In the genomic region with DNA sequence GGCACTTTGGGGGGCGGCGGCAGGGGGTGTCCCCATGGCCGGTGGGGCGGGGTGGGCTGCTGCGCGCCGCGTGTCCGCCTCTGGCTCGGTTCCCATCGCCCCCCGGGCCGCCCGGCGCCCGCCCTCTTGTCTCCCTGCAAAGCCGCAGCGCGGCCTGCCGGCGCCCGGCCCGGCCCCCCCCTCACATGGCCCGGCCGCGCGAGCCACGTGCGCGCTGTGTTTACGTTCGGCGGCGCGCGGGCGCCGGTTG, we compare ENCODE assay signal across 8 cellular contexts. TPM values are rescaled to one million over a fixed set of nuclear protein-coding genes. Genes with fewer than 3 reads are reported as not detected.
DNase-seq lines count a peak whose midpoint lies in the region; ATAC-seq and TF ChIP-seq lines count a peak whose summit lies in the region.

No MANE protein-coding gene starts in this region.

- H3K27ac ChIP-seq in SJCRH30 (peak overlapping the region; percentile 75; the same call in 1 of the 2 replicates), sigmoid colon (peak overlapping the region; percentile 93 to 100 (median 99))

- no peak for ATAC-seq in GM21390 (IDR thresholded peaks at IDR 0.05; ENCODE audit: unreplicated experiment)

- DNase-seq in SJCRH30, result no peak
- DNase-seq in fibroblast of the aortic adventitia (ENCODE audit: low read depth), result no peak
- DNase-seq in sigmoid colon, result no peak
- no peak for DNase-seq in CD1c-positive myeloid dendritic cell (ENCODE audit: extremely low spot score)
- no peak for DNase-seq in activated CD8-positive, alpha-beta memory T cell treated with anti-CD3 and anti-CD28 coated beads, Interleukin-2, amount 50 U/mL, for 48 hours
- no peak for DNase-seq in activated gamma-delta T cell (lab: John Stamatoyannopoulos, UW)

- no peak for TF ChIP-seq POLR2A in sigmoid colon (IDR thresholded peaks at IDR 0.05)

- no peak for TF ChIP-seq EP300 in sigmoid colon (IDR thresholded peaks at IDR 0.05)

- TF ChIP-seq CTCF in fibroblast of the aortic adventitia (IDR thresholded peaks at IDR 0.05; ENCODE audit: insufficient read depth, low read length) (no peak), sigmoid colon (IDR thresholded peaks at IDR 0.05) (no peak)

- H3K36me3 ChIP-seq in ES-I3 (ENCODE audit: insufficient read depth, low read length), result no peaks in the 10 kb centered on the region
- H3K36me3 ChIP-seq in SJCRH30, result no peaks in the 10 kb centered on the region
- H3K36me3 ChIP-seq in sigmoid colon, result no peaks in the 10 kb centered on the region

- H3K27me3 ChIP-seq in SJCRH30, result no peaks in the 10 kb centered on the region
- no peaks in the 10 kb centered on the region for H3K27me3 ChIP-seq in sigmoid colon

- intact Hi-C loops in sigmoid colon (cut with DNase I), result loop anchor here (1.0 to 5.0 kb wide), 2 partner anchors 28 to 138 kb away; partner anchors contain the start of genes RPL15 and UBE2E1

- H3K4me1 ChIP-seq in ES-I3 (ENCODE audit: insufficient read depth, low read length) (peaks cover 19% of the 10 kb centered on the region), SJCRH30 (peaks cover 39% of the 10 kb centered on the region), sigmoid colon (peaks cover 0 to 48% (median 43%) of the 10 kb centered on the region in 4 donors)

- H3K9me3 ChIP-seq in ES-I3 (ENCODE audit: control insufficient read depth, insufficient read depth, low read length) (no peaks in the 10 kb centered on the region), SJCRH30 (replicated peaks) (no peaks in the 10 kb centered on the region), sigmoid colon (no peaks in the 10 kb centered on the region)

- peak overlapping the region; percentile 65; the same call in 1 of the 2 replicates for H3K9ac ChIP-seq in ES-I3 (ENCODE audit: low read depth, low read length)

- 0 to 1% methylated on average over 38 of the region's 38 CpGs for WGBS in sigmoid colon, 2 donors

- peak overlapping the region; percentile 91 for H3K4me3 ChIP-seq in SJCRH30
- peak overlapping the region; percentile 79 for H3K4me3 ChIP-seq in fibroblast of the aortic adventitia (ENCODE audit: low read depth, low read length)
- peak overlapping the region; percentile 79 to 94 (median 92) for H3K4me3 ChIP-seq in sigmoid colon

RNA-seq across cellular contexts. Expression of gene NR1D2, which starts 0.5 kb away (rescaled TPM):
- 43.2 and 44.8 TPM in 2 replicates for total RNA-seq in SJCRH30 (2014; rRNA removed; shearing (Covaris generic))
- total RNA-seq in fibroblast of the aortic adventitia (ENCODE audit: low replicate concordance) (53.0 and 77.3 TPM in 2 replicates), sigmoid colon (10 to 100 TPM; 43.8 to 63.7 (median 52.8) TPM)
- polyA plus RNA-seq in sigmoid colon, result 10 to 100 TPM in 2 of 3 donors, 1 to 10 TPM in 1; 7.7 to 15.0 (median 10.6) TPM

RNA-seq across cellular contexts. Expression of gene RPL15, which starts 28.6 kb away (rescaled TPM):
- total RNA-seq in SJCRH30 (2014; rRNA removed; shearing (Covaris generic)), result 5,670 and 6,460 TPM in 2 replicates
- total RNA-seq in fibroblast of the aortic adventitia (ENCODE audit: low replicate concordance) (529 and 2,953 TPM in 2 replicates), sigmoid colon (1,000 to 10,000 TPM; 1,530 to 5,073 (median 3,085) TPM)
- 1,000 to 10,000 TPM; 2,984 to 4,927 (median 3,091) TPM for polyA plus RNA-seq in sigmoid colon

RNA-seq across cellular contexts. Expression of gene NKIRAS1, which starts 28.8 kb away (rescaled TPM):
- 27.8 and 29.7 TPM in 2 replicates for total RNA-seq in SJCRH30 (2014; rRNA removed; shearing (Covaris generic))
- total RNA-seq in fibroblast of the aortic adventitia (ENCODE audit: low replicate concordance) (20.9 and 35.8 TPM in 2 replicates), sigmoid colon (10 to 100 TPM; 21.6 to 29.3 (median 26.8) TPM)
- polyA plus RNA-seq in sigmoid colon, result 1 to 10 TPM; 4.2 to 5.4 (median 5.1) TPM
